Comparison of ENCODE assay signal across 21 cellular contexts in the genomic region with DNA sequence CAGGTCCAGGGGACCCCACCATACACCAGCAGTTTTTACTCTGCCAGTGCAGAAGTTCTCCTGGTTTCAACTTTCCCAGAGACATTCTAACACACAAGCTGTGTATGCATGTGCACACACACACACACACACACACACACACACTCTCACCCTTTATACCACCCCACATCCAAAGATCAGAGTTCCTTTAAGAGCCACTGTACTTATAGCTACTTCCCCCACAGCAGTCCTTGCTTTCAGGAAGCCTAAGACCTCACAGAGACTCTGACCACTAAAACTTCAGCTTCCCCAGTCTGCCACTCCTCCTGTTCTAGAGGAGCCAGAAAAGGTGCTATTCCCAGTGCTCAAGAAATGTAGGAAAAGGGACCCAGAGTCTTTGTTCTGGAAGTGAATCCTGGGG.
"Had no signal": no experiment of that assay in that cellular context is flagged by ENCODE, and none has a peak within 500 bp of the region (broad histone marks: within the 10 kb centered on the region; RNA-seq: fewer than 3 reads in every experiment).

No MANE protein-coding gene starts in this region.

- H3K4me3 Mint-ChIP-seq: activated naive CD4-positive, alpha-beta T cell treated with anti-CD3 and anti-CD28 coated beads, Interleukin-2, amount 50 U/mL, for 24 hours; activated T-cell treated with anti-CD3 and anti-CD28 coated beads, Interleukin-2, amount 50 U/mL, for 4 hours; memory B cell; natural killer cell treated with Interleukin-12 subunit alpha and Interleukin-12 subunit beta and Interleukin-15 and Interleukin-18, amount 100 ng/mL, for 72 hours had no signal

- H3K4me1 Mint-ChIP-seq: activated naive CD4-positive, alpha-beta T cell treated with anti-CD3 and anti-CD28 coated beads, Interleukin-2, amount 50 U/mL, for 24 hours; memory B cell had no signal

- H3K4me1 ChIP-seq: body of pancreas, foreskin keratinocyte, transverse colon, vagina had no signal

- H3K27ac Mint-ChIP-seq: activated naive CD4-positive, alpha-beta T cell treated with anti-CD3 and anti-CD28 coated beads, Interleukin-2, amount 50 U/mL, for 24 hours; memory B cell; natural killer cell treated with Interleukin-12 subunit alpha and Interleukin-12 subunit beta and Interleukin-15 and Interleukin-18, amount 100 ng/mL, for 72 hours; progenitor cell of endocrine pancreas had no signal

- H3K27me3 ChIP-seq: body of pancreas, foreskin keratinocyte, transverse colon, vagina had no signal

- ATAC-seq: activated T-cell treated with anti-CD3 and anti-CD28 coated beads, Interleukin-2, amount 50 U/mL, for 4 hours; body of pancreas; foreskin keratinocyte; right cardiac atrium had no signal

- DNase-seq: activated CD4-positive, alpha-beta T cell treated with anti-CD3 and anti-CD28 coated beads for 1 hour; activated CD4-positive, alpha-beta T cell treated with anti-CD3 and anti-CD28 coated beads, Interleukin-2, amount 50 U/mL, for 4 hours; activated effector memory CD4-positive, alpha-beta T cell treated with anti-CD3 and anti-CD28 coated beads, Interleukin-2, amount 50 U/mL, for 16 hours; activated T-cell treated with anti-CD3 and anti-CD28 coated beads, Interleukin-2, amount 50 U/mL, for 4 hours; amniotic stem cell; body of pancreas; effector CD8-positive, alpha-beta T cell; foreskin keratinocyte; left ventricle myocardium inferior; occipital lobe; right cardiac atrium; stimulated activated CD4-positive, alpha-beta T cell treated with anti-CD3 and anti-CD28 coated beads, Interleukin-15, amount 100 ng/mL, for 24 hours; stimulated activated CD4-positive, alpha-beta T cell treated with anti-CD3 and anti-CD28 coated beads, Interleukin-4, amount 100 ng/mL, for 1 hour; stimulated activated naive CD4-positive, alpha-beta T cell treated with Interleukin-2 at 50 U/mL for 16 hours; transverse colon had no signal

- H3K4me3 ChIP-seq: body of pancreas, left ventricle myocardium inferior, skin epidermis, transverse colon, vagina had no signal

- H3K36me3 Mint-ChIP-seq: activated naive CD4-positive, alpha-beta T cell treated with anti-CD3 and anti-CD28 coated beads, Interleukin-2, amount 50 U/mL, for 24 hours; memory B cell; natural killer cell treated with Interleukin-12 subunit alpha and Interleukin-12 subunit beta and Interleukin-15 and Interleukin-18, amount 100 ng/mL, for 72 hours had no signal

- H3K36me3 ChIP-seq: left ventricle myocardium inferior, transverse colon, vagina had no signal

- H3K27ac ChIP-seq: body of pancreas, foreskin keratinocyte, left ventricle myocardium inferior, transverse colon, vagina had no signal

- H3K9me3 ChIP-seq: body of pancreas, left ventricle myocardium inferior, transverse colon, vagina had no signal

- H3K9me3 Mint-ChIP-seq: activated naive CD4-positive, alpha-beta T cell treated with anti-CD3 and anti-CD28 coated beads, Interleukin-2, amount 50 U/mL, for 24 hours; activated T-cell treated with anti-CD3 and anti-CD28 coated beads, Interleukin-2, amount 50 U/mL, for 4 hours had no signal
